In genomic region chr1:7069888-7070287, GRCh38 we compare ENCODE assay signal across 10 cellular contexts.
A peak's percentile ranks its signal among the peaks of the same experiment; 100 is the strongest.
DNase-seq lines count a peak whose midpoint lies in the region; ATAC-seq, FAIRE-seq and TF ChIP-seq lines count a peak whose summit lies in the region.
"Had no signal": no experiment of that assay in that cellular context is flagged by ENCODE, and none has a peak within 500 bp of the region (broad histone marks: within the 10 kb centered on the region; RNA-seq: fewer than 3 reads in every experiment).

No MANE protein-coding gene starts in this region.

- H3K36me3 Mint-ChIP-seq in effector memory CD8-positive, alpha-beta T cell (ENCODE audit: insufficient read depth), result no peaks in the 10 kb centered on the region

- peaks cover 3% of the 10 kb centered on the region; the same call in 1 of the 2 replicates for H3K27me3 ChIP-seq in H7 (ENCODE audit: control insufficient read depth, insufficient read depth, low read length)
- peaks cover 11% of the 10 kb centered on the region for H3K27me3 ChIP-seq in keratinocyte (ENCODE audit: control insufficient read depth, extremely low read depth, insufficient read depth, low read length)
- peaks cover 18% of the 10 kb centered on the region for H3K27me3 ChIP-seq in smooth muscle cell (ENCODE audit: low read depth)

- H3K36me3 ChIP-seq in H7 (replicated peaks; ENCODE audit: control insufficient read depth, insufficient read depth, low read length) (no peaks in the 10 kb centered on the region), keratinocyte (ENCODE audit: control insufficient read depth in 2 of 2, extremely low read depth in 1 of 2, insufficient read depth in 2 of 2, low read length in 2 of 2) (no peaks in the 10 kb centered on the region), smooth muscle cell (ENCODE audit: low read depth) (no peaks in the 10 kb centered on the region)

- H3K27me3 Mint-ChIP-seq in effector memory CD8-positive, alpha-beta T cell, result peaks cover 41 to 52% of the 10 kb centered on the region in 2 donors

- TF ChIP-seq CTCF in choroid plexus epithelial cell (conservative IDR thresholded peaks at IDR 0.05; ENCODE audit: low read depth, low read length), result no peak
- no peak for TF ChIP-seq CTCF in keratinocyte (optimal IDR thresholded peaks at IDR 0.05 in 1 of 3, IDR thresholded peaks at IDR 0.05 in 1 of 3, conservative IDR thresholded peaks at IDR 0.05 in 1 of 3; ENCODE audit: extremely low read depth in 1 of 3, insufficient read depth in 2 of 3, low read length in 3 of 3)
- no peak for TF ChIP-seq CTCF in smooth muscle cell (IDR thresholded peaks at IDR 0.05; ENCODE audit: borderline replicate concordance, insufficient read depth, poor library complexity, severe bottlenecking)

- H3K27ac Mint-ChIP-seq in effector memory CD8-positive, alpha-beta T cell, result no peak overlapping the region
- H3K27ac Mint-ChIP-seq: stimulated activated naive CD8-positive, alpha-beta T cell treated with anti-CD3 and anti-CD28 coated beads, Interleukin-15, Interleukin-2, amounts not matched to agents 100 ng/mL and 50 ng/mL, for 24 hours had no signal

- in situ Hi-C loops in G401 (cut with HindIII; ENCODE audit: low sequenced_read_pairs), result no loop called here

- peak overlapping the region; percentile 25 for H3K4me3 ChIP-seq in H7 (ENCODE audit: insufficient read depth, low read depth, low read length)
- peak overlapping the region; percentile 44 for H3K4me3 ChIP-seq in choroid plexus epithelial cell (ENCODE audit: low read depth, low read length)
- no peak overlapping the region for H3K4me3 ChIP-seq in keratinocyte (ENCODE audit: control insufficient read depth in 2 of 3, extremely low read depth in 1 of 3, insufficient read depth in 2 of 3, low read depth in 1 of 3, low read length in 3 of 3)
- H3K4me3 ChIP-seq in smooth muscle cell, result peak overlapping the region; percentile 52

- H3K9me3 Mint-ChIP-seq in effector memory CD8-positive, alpha-beta T cell, result no peaks in the 10 kb centered on the region
- H3K9me3 Mint-ChIP-seq: stimulated activated naive CD8-positive, alpha-beta T cell treated with anti-CD3 and anti-CD28 coated beads, Interleukin-15, Interleukin-2, amounts not matched to agents 100 ng/mL and 50 ng/mL, for 24 hours had no signal

- no peak overlapping the region for H3K27ac ChIP-seq in keratinocyte (ENCODE audit: control insufficient read depth, insufficient read depth, low read length)
- no peak overlapping the region for H3K27ac ChIP-seq in smooth muscle cell (ENCODE audit: low read depth)

- H3K4me3 Mint-ChIP-seq in effector memory CD8-positive, alpha-beta T cell, result no peak overlapping the region
- H3K4me3 Mint-ChIP-seq: stimulated activated naive CD8-positive, alpha-beta T cell treated with anti-CD3 and anti-CD28 coated beads, Interleukin-15, Interleukin-2, amounts not matched to agents 100 ng/mL and 50 ng/mL, for 24 hours had no signal

- no peaks in the 10 kb centered on the region for H3K9me3 ChIP-seq in keratinocyte (ENCODE audit: control insufficient read depth, low read depth, low read length)
- no peaks in the 10 kb centered on the region for H3K9me3 ChIP-seq in smooth muscle cell (replicated peaks; ENCODE audit: low read depth)

- no peak overlapping the region for H2AFZ ChIP-seq in keratinocyte (ENCODE audit: control insufficient read depth, low read length)
- H2AFZ ChIP-seq in smooth muscle cell (ENCODE audit: low read depth), result peak overlapping the region; percentile 52

- H3K9ac ChIP-seq in keratinocyte (ENCODE audit: control insufficient read depth, extremely low read depth, insufficient read depth, low read length) (no peak overlapping the region), smooth muscle cell (ENCODE audit: low read depth) (no peak overlapping the region)

- no peaks in the 10 kb centered on the region for H4K20me1 ChIP-seq in keratinocyte (ENCODE audit: control insufficient read depth, extremely low read depth, insufficient read depth, low read length)
- no peaks in the 10 kb centered on the region for H4K20me1 ChIP-seq in smooth muscle cell (ENCODE audit: low read depth)

- H3K4me1 Mint-ChIP-seq in effector memory CD8-positive, alpha-beta T cell (ENCODE audit: low read depth in 2 of 2), result no peaks in the 10 kb centered on the region

- FAIRE-seq in keratinocyte (lab: Jason Lieb, UNC), result no peak
- FAIRE-seq: TTC549 had no signal

- peaks cover 2% of the 10 kb centered on the region for H3K4me1 ChIP-seq in keratinocyte (ENCODE audit: control insufficient read depth, extremely low read depth, insufficient read depth, low read length)
- H3K4me1 ChIP-seq in smooth muscle cell (ENCODE audit: low read depth), result no peaks in the 10 kb centered on the region

- WGBS in smooth muscle cell (ENCODE audit: low lambda C conversion rate), result 17% methylated on average over 23 of the region's 23 CpGs

- H3F3A ChIP-seq in smooth muscle cell (ENCODE audit: low read depth), result no peaks in the 10 kb centered on the region

- no peak for ATAC-seq in effector memory CD8-positive, alpha-beta T cell (replicated peaks)
- ATAC-seq in GM21447 (IDR thresholded peaks at IDR 0.05; ENCODE audit: unreplicated experiment), result no peak

- DNase-seq in H7 (peak; percentile 88), choroid plexus epithelial cell (ENCODE audit: low read depth) (peak; percentile 6), keratinocyte (ENCODE audit: low read depth, low spot score) (no peak), smooth muscle cell (lab: John Stamatoyannopoulos, UW; ENCODE audit: unreplicated experiment) (no peak), putamen (ENCODE audit: low spot score) (no peak), G401 (ENCODE audit: low spot score) (no peak)
- no peak for DNase-seq in effector memory CD8-positive, alpha-beta T cell

- H3K9me1 ChIP-seq in keratinocyte (ENCODE audit: control insufficient read depth, extremely low read depth, insufficient read depth, low read length), result no peaks in the 10 kb centered on the region

- dilution Hi-C loops in keratinocyte (cut with MboI; ENCODE audit: extremely low pct_ligation_motif_present, low sequenced_read_pairs), result no loop called here

- H3K79me2 ChIP-seq in keratinocyte (ENCODE audit: control insufficient read depth, insufficient read depth, low read length) (no peaks in the 10 kb centered on the region), smooth muscle cell (ENCODE audit: low read depth) (no peaks in the 10 kb centered on the region)

- H3K4me2 ChIP-seq in keratinocyte (ENCODE audit: control insufficient read depth, extremely low read depth, insufficient read depth, low read depth, low read length) (peak overlapping the region; percentile 78), smooth muscle cell (peak overlapping the region; percentile 94)

Comparison
In these comparisons a context has a peak if more than half of its experiments do, and no peak if none do; other contexts are left out.
1. DNase-seq: peak in H7 (single experiment) and choroid plexus epithelial cell (single experiment); none in keratinocyte (single experiment), smooth muscle cell (single experiment), putamen (single experiment), effector memory CD8-positive, alpha-beta T cell (0 of 3) and G401 (single experiment).
2. H3K4me3 ChIP-seq: peak in H7 (single experiment), choroid plexus epithelial cell (single experiment) and smooth muscle cell (single experiment); none in keratinocyte (0 of 3).